In the genomic region with DNA sequence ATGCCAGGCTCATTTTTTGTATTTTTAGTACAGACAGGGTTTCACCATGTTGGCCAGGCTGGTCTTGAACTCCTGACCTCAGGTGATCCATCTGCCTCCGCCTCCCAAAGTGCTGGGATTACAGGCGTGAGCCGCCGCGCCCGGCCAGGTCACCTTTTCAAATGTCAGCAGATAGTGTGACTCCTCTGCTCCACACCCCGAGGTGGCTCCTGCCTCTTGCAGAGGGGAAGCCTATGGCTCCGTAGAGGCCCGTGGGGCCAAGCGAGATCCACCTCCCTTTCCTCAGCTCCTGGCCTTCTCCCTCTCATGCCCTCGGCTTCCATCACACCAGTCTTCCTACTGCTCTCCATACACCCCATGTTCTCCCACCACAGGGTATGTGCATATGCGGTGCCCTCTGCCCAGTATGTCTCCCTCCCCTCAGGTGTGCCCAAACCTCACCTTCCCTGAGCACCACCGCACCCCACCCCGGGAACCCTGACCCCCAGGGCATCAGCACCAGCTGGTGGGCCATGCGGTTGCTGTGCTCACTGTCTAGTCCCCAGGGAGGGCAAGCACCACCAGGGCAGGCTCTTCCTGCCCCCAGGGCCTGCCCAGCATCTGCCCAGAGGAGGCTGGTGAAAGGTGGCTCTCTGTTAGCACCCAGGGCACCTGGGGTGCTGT, we compare ENCODE assay signal across 30 cellular contexts. TPM values are rescaled to one million over a fixed set of nuclear protein-coding genes. Genes with fewer than 3 reads are reported as not detected.
DNase-seq lines count a peak whose midpoint lies in the region; ATAC-seq and TF ChIP-seq lines count a peak whose summit lies in the region.
"Had no signal": no experiment of that assay in that cellular context is flagged by ENCODE, and none has a peak within 500 bp of the region (broad histone marks: within the 10 kb centered on the region; RNA-seq: fewer than 3 reads in every experiment).

No MANE protein-coding gene starts in this region.

- DNase-seq in Right ventricle myocardium inferior (ENCODE audit: missing footprints) (peak; percentile 45), cardiac septum (ENCODE audit: low spot score) (no peak), lower lobe of right lung (peak; percentile 40), spleen (peak; percentile 77), NCI-H82 (lab: John Stamatoyannopoulos, UW) (no peak), HEK293T (ENCODE audit: extremely low spot score) (no peak), HPDE6-E6E7 (ENCODE audit: extremely low spot score) (no peak)
- DNase-seq: activated CD4-positive, alpha-beta T cell treated with anti-CD3 and anti-CD28 coated beads, Interleukin-2, amount 50 U/mL, for 1 hour; activated CD8-positive, alpha-beta memory T cell treated with anti-CD3 and anti-CD28 coated beads, Interleukin-2, amount 10 ng/mL, durations not matched to agents 7 days and 5 days; activated naive CD4-positive, alpha-beta T cell treated with anti-CD3 and anti-CD28 coated beads, Interleukin-2, amount 10 ng/mL, durations not matched to agents 7 days and 5 days; amygdala; CD8-positive, alpha-beta T cell; DMS 273 treated with DMSO at 0.1 percent for 48 hours; NCI-H1092 treated with DMSO at 0.1 percent for 48 hours; NCI-H2029; NCI-H2227 treated with DMSO at 0.1 percent for 48 hours; ovary; RPMI8226; SK-N-SH; stimulated activated CD8-positive, alpha-beta memory T cell treated with anti-CD3 and anti-CD28 coated beads, Interleukin-4, amount 100 ng/mL, for 48 hours; substantia nigra had no signal

- H3K4me3 ChIP-seq in lower lobe of right lung (no peak overlapping the region), spleen (no peak overlapping the region)
- H3K4me3 ChIP-seq: ovary had no signal

- WGBS in spleen, 5 donors: 82 to 89% (median 84%) methylated on average over 15 of the region's 15 CpGs

- H3K27ac ChIP-seq in lower lobe of right lung (peak overlapping the region; percentile 51), spleen (peak overlapping the region in 6 of 8 donors; percentile 7 to 88 (median 85))
- H3K27ac ChIP-seq: 22Rv1, ovary had no signal

- H3K27me3 ChIP-seq in lower lobe of right lung (ENCODE audit: low read depth) (no peaks in the 10 kb centered on the region), spleen (replicated peaks in 1 of 7) (peaks cover 0 to 5% (median 0%) of the 10 kb centered on the region in 7 donors)
- H3K27me3 ChIP-seq: ovary had no signal

- no peak for ATAC-seq in Right ventricle myocardium inferior
- ATAC-seq in lower lobe of right lung: no peak
- ATAC-seq in GM21447 (IDR thresholded peaks at IDR 0.05; ENCODE audit: unreplicated experiment): no peak
- ATAC-seq: activated CD8-positive, alpha-beta memory T cell treated with anti-CD3 and anti-CD28 coated beads, Interleukin-2, amount 10 ng/mL, durations not matched to agents 7 days and 5 days; CD8-positive, alpha-beta T cell had no signal

- POLR2A ChIA-PET in HEK293T (lab: Yijun Ruan, JAX): no interaction called here

- peaks cover 72% of the 10 kb centered on the region for H3K4me1 ChIP-seq in lower lobe of right lung
- H3K4me1 ChIP-seq in spleen: peaks cover 8 to 97% (median 63%) of the 10 kb centered on the region in 6 donors

- H3K9me3 ChIP-seq in lower lobe of right lung: no peaks in the 10 kb centered on the region
- H3K9me3 ChIP-seq in spleen: no peaks in the 10 kb centered on the region
- H3K9me3 ChIP-seq: ovary, SK-N-SH had no signal

- CTCF ChIA-PET in HEK293T (lab: Yijun Ruan, JAX): no interaction called here

- no peak for TF ChIP-seq POLR2A in spleen (IDR thresholded peaks at IDR 0.05)

- no peak for TF ChIP-seq CTCF in lower lobe of right lung (IDR thresholded peaks at IDR 0.05)
- TF ChIP-seq CTCF in spleen (IDR thresholded peaks at IDR 0.05 in 8 of 11, conservative IDR thresholded peaks at IDR 0.05 in 3 of 11): no peak

- intact Hi-C loops in Right ventricle myocardium inferior (cut with DNase I): no loop called here
- intact Hi-C loops in cardiac septum (cut with DNase I): loop anchor here (2.0 kb wide), 1 partner anchor 16 kb away; no protein-coding TSS in a partner anchor
- intact Hi-C loops in lower lobe of right lung (cut with DNase I): no loop called here
- intact Hi-C loops in spleen (cut with DNase I; ENCODE audit: low total_unique reads): no loop called here

- H3K36me3 ChIP-seq in lower lobe of right lung: peaks cover 52% of the 10 kb centered on the region
- H3K36me3 ChIP-seq in spleen: peaks cover 0 to 59% (median 0%) of the 10 kb centered on the region in 6 donors
- H3K36me3 ChIP-seq: ovary had no signal

TF ChIP-seq in HEK293T, 16 proteins besides CTCF, POLR2A, EP300 and RAD21:
- TF ChIP-seq ELF4 (IDR thresholded peaks at IDR 0.05) (no peak), BHLHE40 (IDR thresholded peaks at IDR 0.05; ENCODE audit: borderline replicate concordance) (no peak), NFRKB (IDR thresholded peaks at IDR 0.05) (no peak), L3MBTL2 (conservative IDR thresholded peaks at IDR 0.05) (no peak), CTBP1 (IDR thresholded peaks at IDR 0.05; ENCODE audit: borderline replicate concordance) (no peak), ZNF384 (IDR thresholded peaks at IDR 0.05) (no peak)
- TF ChIP-seq, protein P1, sequence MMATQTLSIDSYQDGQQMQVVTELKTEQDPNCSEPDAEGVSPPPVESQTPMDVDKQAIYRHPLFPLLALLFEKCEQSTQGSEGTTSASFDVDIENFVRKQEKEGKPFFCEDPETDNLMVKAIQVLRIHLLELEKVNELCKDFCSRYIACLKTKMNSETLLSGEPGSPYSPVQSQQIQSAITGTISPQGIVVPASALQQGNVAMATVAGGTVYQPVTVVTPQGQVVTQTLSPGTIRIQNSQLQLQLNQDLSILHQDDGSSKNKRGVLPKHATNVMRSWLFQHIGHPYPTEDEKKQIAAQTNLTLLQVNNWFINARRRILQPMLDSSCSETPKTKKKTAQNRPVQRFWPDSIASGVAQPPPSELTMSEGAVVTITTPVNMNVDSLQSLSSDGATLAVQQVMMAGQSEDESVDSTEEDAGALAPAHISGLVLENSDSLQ (IDR thresholded peaks at IDR 0.05): no peak

RNA-seq across cellular contexts. Expression of a gene that starts 10.7 kb away (rescaled TPM):
- total RNA-seq in Right ventricle myocardium inferior: 0.16 TPM
- 0.19 TPM for total RNA-seq in cardiac septum
- 0.18 TPM for total RNA-seq in lower lobe of right lung
- under 1 TPM in 3 of 7 donors, not detected in 4; 0.22 to 0.79 (median 0.23) TPM for total RNA-seq in spleen
- 1 to 10 TPM in 1 of 3 donors, under 1 TPM in 2; 0.09 to 1.9 (median 0.26) TPM for polyA plus RNA-seq in spleen
- total RNA-seq: activated CD8-positive, alpha-beta memory T cell treated with anti-CD3 and anti-CD28 coated beads, Interleukin-2, amount 10 ng/mL, durations not matched to agents 7 days and 5 days; activated T-helper 1 cell treated with anti-CD3 and anti-CD28 coated beads, Interleukin-12 subunit alpha, Interleukin-12 subunit beta, Interleukin-2, Interleukin-4 antibody, amounts not matched to agents 30 ng/mL and 10 ng/mL and 1 ng/mL, durations not matched to agents 14 hours and 24 hours and 36 hours; bronchial epithelial cell; CD8-positive, alpha-beta T cell; glomerular endothelial cell; kidney epithelial cell; mesothelial cell of epicardium; natural killer cell treated with Interleukin-12 subunit alpha and Interleukin-12 subunit beta and Interleukin-15 and Interleukin-18, amount 100 ng/mL, for 72 hours; ovary; T-helper 2 cell treated with Interferon-gamma antibody and Interleukin-4, amounts not matched to agents 100 ng/mL and 5 ng/mL, for 36 hours had no signal

RNA-seq across cellular contexts. Expression of a gene that starts 18.6 kb away (rescaled TPM):
- total RNA-seq in Right ventricle myocardium inferior (260 TPM), cardiac septum (207 TPM), lower lobe of right lung (148 TPM), spleen (100 to 1,000 TPM in 3 of 7 donors, 10 to 100 TPM in 4; 62.5 to 190 (median 76.3) TPM)
- 100 to 1,000 TPM in 2 of 3 donors, 10 to 100 TPM in 1; 76.1 to 437 (median 328) TPM for polyA plus RNA-seq in spleen
- total RNA-seq: natural killer cell treated with Interleukin-12 subunit alpha and Interleukin-12 subunit beta and Interleukin-15 and Interleukin-18, amount 100 ng/mL, for 72 hours had no signal

RNA-seq across cellular contexts. Expression of a gene that starts 44.6 kb away (rescaled TPM):
- total RNA-seq in Right ventricle myocardium inferior (3.1 TPM), cardiac septum (3.1 TPM), lower lobe of right lung (7.4 TPM), spleen (10 to 100 TPM in 3 of 7 donors, 1 to 10 TPM in 4; 3.7 to 13.2 (median 9.6) TPM)
- 1 to 10 TPM; 8.3 to 9.0 (median 8.8) TPM for polyA plus RNA-seq in spleen

Comparison
In these comparisons a context has a peak if more than half of its experiments do, and no peak if none do; other contexts are left out.
1. DNase-seq: peak in Right ventricle myocardium inferior (single experiment), lower lobe of right lung (single experiment) and spleen (single experiment); none in cardiac septum (single experiment), NCI-H82 (single experiment), HEK293T (single experiment) and HPDE6-E6E7 (single experiment).